In genomic region chr2:96250188-96250587, GRCh38 we compare ENCODE assay signal across 12 cellular contexts. TPM values are rescaled to one million over a fixed set of nuclear protein-coding genes. Genes with fewer than 3 reads are reported as not detected.
DNase-seq lines count a peak whose midpoint lies in the region; ATAC-seq and TF ChIP-seq lines count a peak whose summit lies in the region.
"Had no signal": no experiment of that assay in that cellular context is flagged by ENCODE, and none has a peak within 500 bp of the region (broad histone marks: within the 10 kb centered on the region; RNA-seq: fewer than 3 reads in every experiment).

No MANE protein-coding gene starts in this region.

- no peak for TF ChIP-seq POLR2A in adrenal gland (IDR thresholded peaks at IDR 0.05)
- no peak for TF ChIP-seq POLR2A in testis (IDR thresholded peaks at IDR 0.05)

- no peak overlapping the region for H3K4me3 Mint-ChIP-seq in natural killer cell
- H3K4me3 Mint-ChIP-seq: H9 had no signal

- TF ChIP-seq CTCF in right atrium auricular region (IDR thresholded peaks at IDR 0.05) = no peak
- no peak for TF ChIP-seq CTCF in adrenal gland (IDR thresholded peaks at IDR 0.05)
- no peak for TF ChIP-seq CTCF in natural killer cell (IDR thresholded peaks at IDR 0.05)
- TF ChIP-seq CTCF in testis (IDR thresholded peaks at IDR 0.05) = no peak

- H3K9me3 ChIP-seq in right atrium auricular region (no peaks in the 10 kb centered on the region), adrenal gland (replicated peaks in 1 of 3) (no peaks in the 10 kb centered on the region), testis (no peaks in the 10 kb centered on the region)

- DNase-seq in right atrium auricular region (ENCODE audit: low spot score) (no peak), Right ventricle myocardium superior (no peak), adrenal gland (no peak), natural killer cell (no peak), left lobe of liver (ENCODE audit: low spot score) (no peak), testis (no peak)
- DNase-seq: H9, head of caudate nucleus, NCI-H1105, SW 1271 had no signal

- peaks cover 28 to 41% of the 10 kb centered on the region in 2 donors for H3K4me1 Mint-ChIP-seq in natural killer cell
- H3K4me1 Mint-ChIP-seq: H9 had no signal

- ATAC-seq in Right ventricle myocardium superior (ENCODE audit: poor library complexity) (no peak), natural killer cell (no peak), GM21786 (IDR thresholded peaks at IDR 0.05; ENCODE audit: unreplicated experiment) (no peak), GM18873 (IDR thresholded peaks at IDR 0.05; ENCODE audit: low FRiP score, unreplicated experiment) (no peak), left lobe of liver (no peak)

- H3K27me3 ChIP-seq in right atrium auricular region (no peaks in the 10 kb centered on the region), adrenal gland (no peaks in the 10 kb centered on the region), testis (no peaks in the 10 kb centered on the region)

- H3K4me3 ChIP-seq in right atrium auricular region (no peak overlapping the region), adrenal gland (no peak overlapping the region), testis (no peak overlapping the region)

- H3K27ac Mint-ChIP-seq in natural killer cell = peak overlapping the region; percentile 53 to 56
- H3K27ac Mint-ChIP-seq: H9 had no signal

- no peaks in the 10 kb centered on the region for H3K9me3 Mint-ChIP-seq in natural killer cell
- H3K9me3 Mint-ChIP-seq: H9 had no signal

- intact Hi-C loops in Right ventricle myocardium superior (cut with DNase I) (no loop called here), adrenal gland (cut with DNase I) (loop anchor here (5.0 to 10.0 kb wide), 2 partner anchors 45 to 48 kb away; partner anchors contain the start of gene STARD7 (in 1 of the 2)), natural killer cell (cut with micrococcal nuclease) (no loop called here), testis (cut with DNase I; ENCODE audit: low total_unique reads) (no loop called here)

- peaks cover 30% of the 10 kb centered on the region for H3K36me3 ChIP-seq in right atrium auricular region
- peaks cover 0 to 28% of the 10 kb centered on the region in 2 donors for H3K36me3 ChIP-seq in adrenal gland (replicated peaks in 1 of 2)
- H3K36me3 ChIP-seq in testis (ENCODE audit: low read depth, missing control alignments) = no peaks in the 10 kb centered on the region

- H3K27ac ChIP-seq in right atrium auricular region (peak overlapping the region; percentile 69 to 75), adrenal gland (peak overlapping the region; percentile 3 to 95 (median 76)), testis (peak overlapping the region in 1 of 2 donors; percentile 13)

- H3K27me3 Mint-ChIP-seq in natural killer cell (ENCODE audit: low read depth in 2 of 2) = no peaks in the 10 kb centered on the region

- H3K4me1 ChIP-seq in right atrium auricular region (peaks cover 0 to 66% of the 10 kb centered on the region in 2 donors), adrenal gland (replicated peaks in 1 of 2) (peaks cover 27 to 65% of the 10 kb centered on the region in 2 donors), testis (peaks cover 6% of the 10 kb centered on the region)

- WGBS in adrenal gland, 4 donors = 79 to 94% (median 91%) methylated on average over 5 to 6 of the region's 6 CpGs
- 72 to 78% methylated on average over 6 of the region's 6 CpGs for WGBS in testis, 2 donors

- no peaks in the 10 kb centered on the region for H3K36me3 Mint-ChIP-seq in natural killer cell

RNA-seq across cellular contexts. Expression of gene TMEM127, which starts 15.6 kb away (rescaled TPM):
- total RNA-seq in right atrium auricular region (10 to 100 TPM; 88.9 to 95.2 TPM), Right ventricle myocardium superior (67.3 TPM), adrenal gland (10 to 100 TPM; 57.7 to 89.2 (median 71.2) TPM), natural killer cell (10 to 100 TPM; 49.8 to 59.3 (median 54.5) TPM), left lobe of liver (30.6 TPM), testis (10 to 100 TPM; 25.0 to 32.1 TPM)
- polyA plus RNA-seq in adrenal gland (10 to 100 TPM; 14.9 to 48.2 (median 14.9) TPM), testis (ENCODE audit: insufficient read depth, low read depth, low replicate concordance) (29.2 TPM)

RNA-seq across cellular contexts. Expression of gene CIAO1, which starts 15.8 kb away (rescaled TPM):
- total RNA-seq in right atrium auricular region (10 to 100 TPM; 77.0 to 79.7 TPM), Right ventricle myocardium superior (62.3 TPM), adrenal gland (100 to 1,000 TPM in 6 of 8 donors, 10 to 100 TPM in 2; 92.5 to 237 (median 139) TPM), natural killer cell (100 to 1,000 TPM in 2 of 3 donors, 10 to 100 TPM in 1; 74.9 to 109 (median 106) TPM), left lobe of liver (45.0 TPM), testis (100 to 1,000 TPM; 154 to 164 TPM)
- polyA plus RNA-seq in adrenal gland (100 to 1,000 TPM in 1 of 3 donors, 10 to 100 TPM in 2; 52.5 to 137 (median 59.5) TPM), testis (ENCODE audit: insufficient read depth, low read depth, low replicate concordance) (56.8 TPM)

RNA-seq across cellular contexts. Expression of gene STARD7, which starts 41.6 kb away (rescaled TPM):
- total RNA-seq in right atrium auricular region = 100 to 1,000 TPM; 128 to 163 TPM
- total RNA-seq in Right ventricle myocardium superior = 179 TPM
- 100 to 1,000 TPM; 145 to 209 (median 166) TPM for total RNA-seq in adrenal gland
- polyA plus RNA-seq in adrenal gland = 100 to 1,000 TPM in 1 of 3 donors, 10 to 100 TPM in 2; 37.8 to 129 (median 45.9) TPM
- 100 to 1,000 TPM in 1 of 3 donors, 10 to 100 TPM in 2; 62.6 to 106 (median 86.1) TPM for total RNA-seq in natural killer cell
- 67.6 TPM for total RNA-seq in left lobe of liver
- total RNA-seq in testis = 10 to 100 TPM; 77.7 to 96.2 TPM
- polyA plus RNA-seq in testis (ENCODE audit: insufficient read depth, low read depth, low replicate concordance) = 58.0 TPM

RNA-seq across cellular contexts. Expression of gene SNRNP200, which starts 55.2 kb away (rescaled TPM):
- total RNA-seq in right atrium auricular region (10 to 100 TPM; 42.2 to 68.8 TPM), Right ventricle myocardium superior (50.1 TPM), adrenal gland (100 to 1,000 TPM in 2 of 8 donors, 10 to 100 TPM in 6; 69.3 to 114 (median 96.1) TPM), natural killer cell (100 to 1,000 TPM; 207 to 236 (median 228) TPM), left lobe of liver (49.7 TPM), testis (100 to 1,000 TPM; 165 to 202 TPM)
- polyA plus RNA-seq in adrenal gland (100 to 1,000 TPM in 2 of 3 donors, 10 to 100 TPM in 1; 80.9 to 117 (median 103) TPM), testis (ENCODE audit: insufficient read depth, low read depth, low replicate concordance) (181 TPM)

Comparison
In these comparisons a context has a peak if more than half of its experiments do, and no peak if none do; other contexts are left out.
1. intact Hi-C loops: an anchor here in adrenal gland (5.0 to 10.0 kb wide); none called in Right ventricle myocardium superior, natural killer cell and testis.